ENCODE assay signal across 9 cellular contexts in genomic region chr4:82785248-82786003, GRCh38. TPM values are rescaled to one million over a fixed set of nuclear protein-coding genes. Genes with fewer than 3 reads are reported as not detected.
A peak's percentile ranks its signal among the peaks of the same experiment; 100 is the strongest.
DNase-seq lines count a peak whose midpoint lies in the region; ATAC-seq and TF ChIP-seq lines count a peak whose summit lies in the region.
"Had no signal": no experiment of that assay in that cellular context is flagged by ENCODE, and none has a peak within 500 bp of the region (broad histone marks: within the 10 kb centered on the region; RNA-seq: fewer than 3 reads in every experiment).

No MANE protein-coding gene starts in this region.

- no peak overlapping the region for H2AFZ ChIP-seq in fibroblast of lung (ENCODE audit: low read length)

- H3K36me3 ChIP-seq in HAP-1 (replicated peaks) (no peaks in the 10 kb centered on the region), fibroblast of lung (ENCODE audit: control insufficient read depth, insufficient read depth, low read length) (no peaks in the 10 kb centered on the region)

- H3K4me3 ChIP-seq in HAP-1 = no peak overlapping the region
- peak overlapping the region in 1 of 4 experiments; percentile 14 for H3K4me3 ChIP-seq in fibroblast of lung (replicated peaks in 1 of 4; ENCODE audit: control extremely low read depth in 1 of 4, insufficient read depth in 1 of 4, low read depth in 3 of 4, low read length in 4 of 4)

- no peak overlapping the region for H3K4me2 ChIP-seq in fibroblast of lung (ENCODE audit: extremely low read depth, insufficient read depth, low read length)

- H3K9me3 ChIP-seq in HAP-1 = no peaks in the 10 kb centered on the region
- H3K9me3 ChIP-seq in fibroblast of lung (ENCODE audit: control insufficient read depth, insufficient read depth, low read depth, low read length) = no peaks in the 10 kb centered on the region

- DNase-seq in HAP-1 (ENCODE audit: low spot score in 2 of 2) = peak; percentile 52 to 88
- DNase-seq in RKO (ENCODE audit: low spot score) = peak; percentile 68
- peak; percentile 59 to 96 for DNase-seq in fibroblast of lung (ENCODE audit: low read depth in 2 of 2)
- peak; percentile 84 for DNase-seq in pons (ENCODE audit: low spot score)
- no peak for DNase-seq in retina
- DNase-seq in islet precursor cell = no peak
- no peak for DNase-seq in GM19238 (ENCODE audit: insufficient read length, low spot score)
- DNase-seq: activated CD4-positive, alpha-beta T cell treated with anti-CD3 and anti-CD28 coated beads, Interleukin-2, amount 50 U/mL, for 48 hours had no signal

- no peak overlapping the region for H3K27ac ChIP-seq in fibroblast of lung (ENCODE audit: insufficient read depth, low read length)

- H3K27me3 ChIP-seq in HAP-1 (ENCODE audit: low read depth) (no peaks in the 10 kb centered on the region), fibroblast of lung (ENCODE audit: control insufficient read depth, insufficient read depth, low read length) (no peaks in the 10 kb centered on the region)

- H3K79me2 ChIP-seq in fibroblast of lung (ENCODE audit: control insufficient read depth, insufficient read depth, low read length) = no peaks in the 10 kb centered on the region

- no peak for ATAC-seq in HG02938 (IDR thresholded peaks at IDR 0.05; ENCODE audit: unreplicated experiment)

- in situ Hi-C loops in HAP-1 (cut with MboI; ENCODE audit: low sequenced_read_pairs) = no loop called here

- TF ChIP-seq CTCF in fibroblast of lung (conservative IDR thresholded peaks at IDR 0.05 in 1 of 2, IDR thresholded peaks at IDR 0.05 in 1 of 2; ENCODE audit: low read depth in 1 of 2, low read length in 2 of 2) = no peak

- H3K9ac ChIP-seq in fibroblast of lung (ENCODE audit: insufficient read depth, low read length) = no peak overlapping the region

- H3K4me1 ChIP-seq in HAP-1 (peaks cover 32% of the 10 kb centered on the region), fibroblast of lung (ENCODE audit: control insufficient read depth, extremely low read depth, insufficient read depth, low read length) (peaks cover 8% of the 10 kb centered on the region)

- H4K20me1 ChIP-seq in fibroblast of lung (ENCODE audit: control insufficient read depth, extremely low read depth, insufficient read depth, low read length) = no peaks in the 10 kb centered on the region

RNA-seq across cellular contexts. Expression of gene SCD5, which starts 13.2 kb away (rescaled TPM):
- 10.5 and 11.4 TPM in 2 replicates for total RNA-seq in fibroblast of lung
- polyA plus RNA-seq in fibroblast of lung = 4.9 and 7.1 TPM in 2 replicates
- polyA plus RNA-seq in fibroblast of lung (2012) = 3.8 and 4.2 TPM in 2 replicates
- 5.2 and 9.9 TPM in 2 replicates for polyA minus RNA-seq in fibroblast of lung (ENCODE audit: low replicate concordance)

Comparison
In these comparisons a context has a peak if more than half of its experiments do, and no peak if none do; other contexts are left out.
1. DNase-seq: peak in HAP-1 (2 of 2), RKO (single experiment), fibroblast of lung (2 of 2) and pons (single experiment); none in retina (single experiment), islet precursor cell (single experiment) and GM19238 (single experiment).